20 cellular contexts compared by ENCODE assay signal in the genomic region with DNA sequence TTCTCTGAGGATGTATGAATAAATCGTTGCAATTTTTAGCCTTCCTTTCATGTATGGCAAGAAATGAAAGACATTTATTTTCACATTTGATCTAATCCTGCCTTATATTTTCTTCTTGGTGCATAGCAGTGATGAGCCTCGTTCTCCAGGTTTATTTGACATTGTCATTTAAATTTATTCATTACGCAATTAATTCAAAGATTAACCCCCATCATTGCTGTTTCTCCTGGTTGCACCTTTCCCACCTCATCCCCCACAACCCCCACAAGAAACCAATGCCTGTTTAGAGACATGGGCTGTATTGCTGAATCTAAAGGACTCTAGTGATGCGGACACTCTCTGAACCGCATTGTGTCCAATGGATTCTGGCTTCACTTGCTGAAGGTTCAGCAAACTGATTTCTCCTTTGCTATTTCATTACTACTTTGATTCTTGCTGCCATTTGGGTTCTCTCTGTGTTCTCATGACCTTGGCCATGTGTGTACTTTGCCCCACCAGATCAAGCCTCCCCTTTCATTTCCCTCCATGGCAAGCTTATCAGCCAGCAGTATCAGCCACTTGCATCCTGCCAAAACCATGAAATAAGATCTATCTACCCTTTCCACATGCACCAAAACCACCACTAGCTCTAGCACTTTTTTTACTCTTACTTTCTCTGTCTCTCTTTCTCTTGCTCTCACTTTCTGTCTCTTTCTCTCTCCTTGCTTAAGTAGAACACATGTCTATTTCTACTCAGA.
"Had no signal": no experiment of that assay in that cellular context is flagged by ENCODE, and none has a peak within 500 bp of the region (broad histone marks: within the 10 kb centered on the region; RNA-seq: fewer than 3 reads in every experiment).

No MANE protein-coding gene starts in this region.

- H3K4me1 ChIP-seq: pancreas, suprapubic skin, thyroid gland had no signal

- H3K4me2 ChIP-seq: smooth muscle cell had no signal

- H3K27ac ChIP-seq: dorsolateral prefrontal cortex, pancreas, suprapubic skin, thyroid gland had no signal

- H3K27me3 ChIP-seq: dorsolateral prefrontal cortex, pancreas, suprapubic skin, thyroid gland had no signal

- H3K36me3 ChIP-seq: pancreas, suprapubic skin, thyroid gland had no signal

- DNase-seq: dorsolateral prefrontal cortex; effector CD8-positive, alpha-beta T cell; foreskin melanocyte; head of caudate nucleus; hypothalamus; kidney glomerular epithelial cell; mesendoderm; naive B cell; occipital lobe; pancreas; right cardiac atrium; stimulated activated CD4-positive, alpha-beta T cell treated with anti-CD3 and anti-CD28 coated beads, Interleukin-4, amount 100 ng/mL, for 1 hour; stimulated activated CD8-positive, alpha-beta memory T cell treated with anti-CD3 and anti-CD28 coated beads, Interleukin-4, amount 100 ng/mL, for 48 hours; stimulated activated naive CD8-positive, alpha-beta T cell treated with anti-CD3 and anti-CD28 coated beads, Interleukin-15, Interleukin-2, amounts not matched to agents 100 U/mL and 50 U/mL, for 24 hours; thyroid gland had no signal

- H3K4me3 ChIP-seq: dorsolateral prefrontal cortex, pancreas, smooth muscle cell, suprapubic skin, thyroid gland had no signal

- FAIRE-seq: islet of Langerhans, pancreas, urothelium cell line had no signal

- ATAC-seq: pancreas; right cardiac atrium; stimulated activated effector memory CD8-positive, alpha-beta T cell treated with anti-CD3 and anti-CD28 coated beads, Interleukin-12 subunit alpha, Interleukin-12 subunit beta, amount 100 ng/mL, for 72 hours; stimulated activated naive CD8-positive, alpha-beta T cell treated with anti-CD3 and anti-CD28 coated beads, Interleukin-15, Interleukin-2, amounts not matched to agents 100 U/mL and 50 U/mL, for 24 hours had no signal

- H3K9me3 ChIP-seq: pancreas, suprapubic skin, thyroid gland had no signal
